In the genomic region with DNA sequence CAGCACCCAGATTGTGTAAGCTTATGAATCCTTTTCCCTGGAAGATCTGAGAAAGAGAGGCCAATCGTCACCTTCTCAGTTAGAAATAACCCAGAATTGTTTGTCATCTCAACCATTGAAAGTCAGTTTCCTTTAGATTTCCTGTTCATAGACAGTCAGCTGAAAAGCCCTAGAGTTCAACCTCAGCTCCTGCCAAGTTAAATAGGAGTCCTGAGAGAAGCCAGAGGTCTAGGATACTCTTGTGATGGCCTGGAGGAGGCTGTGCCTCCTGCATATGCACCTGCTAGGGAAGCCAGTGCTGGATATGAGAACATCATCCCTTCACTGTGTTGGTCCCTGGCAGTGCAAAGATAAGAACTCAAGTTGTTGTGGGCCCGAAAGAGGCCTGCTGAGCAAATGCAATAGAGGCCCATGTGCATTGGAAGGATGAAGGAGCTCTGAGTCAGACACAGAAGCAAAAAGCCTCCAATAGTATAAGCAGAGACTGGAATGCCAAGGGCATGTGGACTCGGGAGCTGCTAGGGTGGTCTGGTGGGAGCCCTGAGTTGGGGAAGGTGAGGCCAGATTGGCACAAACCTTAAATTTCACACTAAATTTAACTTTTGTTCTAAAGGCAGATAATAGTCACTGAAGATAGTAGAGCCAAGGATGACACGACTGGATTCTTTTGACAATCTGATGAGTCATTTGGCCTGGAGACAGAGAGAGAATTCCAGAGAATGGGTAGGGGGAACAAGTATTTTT, we compare ENCODE assay signal across 20 cellular contexts.
DNase-seq lines count a peak whose midpoint lies in the region; ATAC-seq and TF ChIP-seq lines count a peak whose summit lies in the region.
"Had no signal": no experiment of that assay in that cellular context is flagged by ENCODE, and none has a peak within 500 bp of the region (broad histone marks: within the 10 kb centered on the region; RNA-seq: fewer than 3 reads in every experiment).

No MANE protein-coding gene starts in this region.

- H3K27me3 Mint-ChIP-seq in type B pancreatic cell: no peaks in the 10 kb centered on the region
- no peaks in the 10 kb centered on the region for H3K27me3 Mint-ChIP-seq in T-helper 2 cell treated with Interferon-gamma antibody and Interleukin-4, amounts not matched to agents 5 μg/mL and 100 μg/mL, for 36 hours (ENCODE audit: low read depth)
- H3K27me3 Mint-ChIP-seq: activated B cell treated with CpG ODN at 0.5 μM for 24 hours had no signal

- TF ChIP-seq CTCF in RWPE1 (conservative IDR thresholded peaks at IDR 0.05; ENCODE audit: low read depth) (no peak), fibroblast of mammary gland (conservative IDR thresholded peaks at IDR 0.05; ENCODE audit: control insufficient read depth, insufficient read depth, low read depth, low read length) (no peak), type B pancreatic cell (conservative IDR thresholded peaks at IDR 0.05) (no peak)

- H4K8ac ChIP-seq in neuronal stem cell (ENCODE audit: low read depth, low read length): no peak overlapping the region

- H3K36me3 ChIP-seq in neuronal stem cell (replicated peaks in 1 of 2; ENCODE audit: control insufficient read depth in 2 of 2, insufficient read depth in 2 of 2, low read length in 2 of 2): no peaks in the 10 kb centered on the region
- H3K36me3 ChIP-seq: esophagus squamous epithelium, heart left ventricle, prostate gland, suprapubic skin had no signal

- no peaks in the 10 kb centered on the region for H3K79me1 ChIP-seq in neuronal stem cell (ENCODE audit: low read depth, low read length)

- H3K36me3 Mint-ChIP-seq in type B pancreatic cell: no peaks in the 10 kb centered on the region
- H3K36me3 Mint-ChIP-seq in T-helper 2 cell treated with Interferon-gamma antibody and Interleukin-4, amounts not matched to agents 5 μg/mL and 100 μg/mL, for 36 hours (ENCODE audit: low read depth): no peaks in the 10 kb centered on the region
- H3K36me3 Mint-ChIP-seq: CD14-positive monocyte had no signal

- peak overlapping the region; percentile 77 for H3K27ac Mint-ChIP-seq in type B pancreatic cell
- H3K27ac Mint-ChIP-seq in T-helper 2 cell treated with Interferon-gamma antibody and Interleukin-4, amounts not matched to agents 5 μg/mL and 100 μg/mL, for 36 hours: no peak overlapping the region
- H3K27ac Mint-ChIP-seq: activated B cell treated with CpG ODN at 0.5 μM for 24 hours; activated T-helper 1 cell treated with anti-CD3 and anti-CD28 coated beads, Interleukin-12 subunit alpha, Interleukin-12 subunit beta, Interleukin-2, Interleukin-4 antibody, amounts not matched to agents 30 ng/mL and 10 ng/mL and 1 ng/mL, durations not matched to agents 14 hours and 24 hours and 36 hours; CD14-positive monocyte had no signal

- H2AFZ ChIP-seq in neuronal stem cell (ENCODE audit: low read length): no peak overlapping the region

- H3K23ac ChIP-seq in neuronal stem cell (ENCODE audit: low read depth, low read length, poor library complexity): no peak overlapping the region

- H3K4me1 ChIP-seq in neuronal stem cell (ENCODE audit: control insufficient read depth in 2 of 2, insufficient read depth in 1 of 2, low read depth in 1 of 2, low read length in 2 of 2): peaks cover 0 to 3% of the 10 kb centered on the region in 2 donors
- H3K4me1 ChIP-seq: heart left ventricle, prostate gland had no signal

- no peak overlapping the region for H2BK15ac ChIP-seq in neuronal stem cell (ENCODE audit: low read length)

- H3K27ac ChIP-seq in RWPE1: no peak overlapping the region
- H3K27ac ChIP-seq in neuronal stem cell (replicated peaks; ENCODE audit: low read length): no peak overlapping the region
- H3K27ac ChIP-seq: esophagus squamous epithelium, heart left ventricle, prostate gland, suprapubic skin had no signal

- no peak overlapping the region for H3K9ac ChIP-seq in neuronal stem cell (ENCODE audit: low read depth, low read length, poor library complexity)

- no peak overlapping the region for H4K91ac ChIP-seq in neuronal stem cell (ENCODE audit: low read depth, low read length, poor library complexity)

- no CpG with 5 or more reads among the region's 4 CpGs for WGBS in neuronal stem cell (ENCODE audit: extremely low coverage in 2 of 2, insufficient read length in 2 of 2, insufficient replicate concordance in 1 of 2), 2 donors

- TF ChIP-seq POLR2A in GM18505 (IDR thresholded peaks at IDR 0.05; ENCODE audit: borderline replicate concordance, extremely low read depth, insufficient read depth, insufficient read length): no peak

- no peak overlapping the region for H3K14ac ChIP-seq in neuronal stem cell (ENCODE audit: low read length)

- H3K27me3 ChIP-seq in neuronal stem cell (ENCODE audit: control insufficient read depth in 3 of 3, insufficient read depth in 3 of 3, low read depth in 1 of 3, low read length in 3 of 3): no peaks in the 10 kb centered on the region
- H3K27me3 ChIP-seq: esophagus squamous epithelium, heart left ventricle, suprapubic skin had no signal

- no peak overlapping the region for H2AK5ac ChIP-seq in neuronal stem cell (ENCODE audit: low read depth, low read length)

- DNase-seq in GM03348 (ENCODE audit: low spot score): peak; percentile 59
- DNase-seq in RWPE1 (ENCODE audit: low spot score): peak; percentile 46
- DNase-seq in fibroblast of mammary gland (ENCODE audit: low read depth): peak; percentile 14
- no peak for DNase-seq in type B pancreatic cell (ENCODE audit: extremely low spot score, unreplicated experiment)
- no peak for DNase-seq in T-helper 2 cell treated with Interferon-gamma antibody and Interleukin-4, amounts not matched to agents 5 μg/mL and 100 μg/mL, for 36 hours (ENCODE audit: low spot score)
- DNase-seq in neuronal stem cell (ENCODE audit: low spot score): no peak
- DNase-seq: activated B cell treated with CpG ODN at 0.5 μM for 24 hours; effector CD8-positive, alpha-beta T cell; esophagus squamous epithelium; heart left ventricle; KBM-7; NCI-H1048; NCI-H2081; NCI-H526 had no signal

- H3K18ac ChIP-seq in neuronal stem cell (ENCODE audit: low read length): no peak overlapping the region

- peaks cover 9% of the 10 kb centered on the region for H3K4me1 Mint-ChIP-seq in type B pancreatic cell (ENCODE audit: unreplicated experiment)
- no peaks in the 10 kb centered on the region for H3K4me1 Mint-ChIP-seq in T-helper 2 cell treated with Interferon-gamma antibody and Interleukin-4, amounts not matched to agents 5 μg/mL and 100 μg/mL, for 36 hours (ENCODE audit: low read depth)
- H3K4me1 Mint-ChIP-seq: activated B cell treated with CpG ODN at 0.5 μM for 24 hours, CD14-positive monocyte had no signal

- no peak overlapping the region for H2BK5ac ChIP-seq in neuronal stem cell (ENCODE audit: low read length)

- H2BK12ac ChIP-seq in neuronal stem cell (ENCODE audit: low read length): no peak overlapping the region

- POLR2A ChIA-PET in RWPE1 (lab: Yijun Ruan, JAX; ENCODE audit: low non-redundant PET): no interaction called here

- H3K4me2 ChIP-seq in neuronal stem cell (ENCODE audit: insufficient read depth, low read length, poor library complexity, severe bottlenecking): no peak overlapping the region

- H3K4ac ChIP-seq in neuronal stem cell (ENCODE audit: low read length): no peak overlapping the region

- peaks cover 5% of the 10 kb centered on the region for H3K9me3 Mint-ChIP-seq in type B pancreatic cell
- H3K9me3 Mint-ChIP-seq in T-helper 2 cell treated with Interferon-gamma antibody and Interleukin-4, amounts not matched to agents 5 μg/mL and 100 μg/mL, for 36 hours: no peaks in the 10 kb centered on the region
- H3K9me3 Mint-ChIP-seq: activated B cell treated with CpG ODN at 0.5 μM for 24 hours; activated T-helper 1 cell treated with anti-CD3 and anti-CD28 coated beads, Interleukin-12 subunit alpha, Interleukin-12 subunit beta, Interleukin-2, Interleukin-4 antibody, amounts not matched to agents 30 ng/mL and 10 ng/mL and 1 ng/mL, durations not matched to agents 14 hours and 24 hours and 36 hours had no signal

- no peak overlapping the region for H3K4me3 Mint-ChIP-seq in type B pancreatic cell
- no peak overlapping the region for H3K4me3 Mint-ChIP-seq in T-helper 2 cell treated with Interferon-gamma antibody and Interleukin-4, amounts not matched to agents 5 μg/mL and 100 μg/mL, for 36 hours
- H3K4me3 Mint-ChIP-seq: activated B cell treated with CpG ODN at 0.5 μM for 24 hours; activated T-helper 1 cell treated with anti-CD3 and anti-CD28 coated beads, Interleukin-12 subunit alpha, Interleukin-12 subunit beta, Interleukin-2, Interleukin-4 antibody, amounts not matched to agents 30 ng/mL and 10 ng/mL and 1 ng/mL, durations not matched to agents 14 hours and 24 hours and 36 hours; CD14-positive monocyte had no signal

- CTCF ChIA-PET in RWPE1 (lab: Yijun Ruan, JAX): interaction anchor here (0.8 kb wide), 1 partner anchor 94 kb away, joined by 3 read pairs; no protein-coding TSS in a partner anchor

- no peaks in the 10 kb centered on the region for H3K9me3 ChIP-seq in neuronal stem cell (replicated peaks in 1 of 2; ENCODE audit: control insufficient read depth in 2 of 2, insufficient read depth in 1 of 2, low read depth in 1 of 2, low read length in 2 of 2)
- H3K9me3 ChIP-seq: esophagus squamous epithelium, prostate gland, suprapubic skin had no signal

- no peak overlapping the region for H3K4me3 ChIP-seq in fibroblast of mammary gland (ENCODE audit: control insufficient read depth, low read depth, low read length)
- no peak overlapping the region for H3K4me3 ChIP-seq in neuronal stem cell (ENCODE audit: low read length in 2 of 2)
- H3K4me3 ChIP-seq: esophagus squamous epithelium, heart left ventricle, prostate gland, suprapubic skin had no signal

- ATAC-seq in GM18505 (IDR thresholded peaks at IDR 0.05; ENCODE audit: unreplicated experiment): no peak
- ATAC-seq: HCT116, heart left ventricle had no signal

- H2BK120ac ChIP-seq in neuronal stem cell (ENCODE audit: low read depth, low read length): no peak overlapping the region

Comparison
In these comparisons a context has a peak if more than half of its experiments do, and no peak if none do; other contexts are left out.
1. DNase-seq: peak in GM03348 (single experiment), RWPE1 (single experiment) and fibroblast of mammary gland (single experiment); none in type B pancreatic cell (single experiment), T-helper 2 cell treated with Interferon-gamma antibody and Interleukin-4, amounts not matched to agents 5 μg/mL and 100 μg/mL, for 36 hours (single experiment) and neuronal stem cell (single experiment).